ENCODE assay signal across 8 cellular contexts in the genomic region with DNA sequence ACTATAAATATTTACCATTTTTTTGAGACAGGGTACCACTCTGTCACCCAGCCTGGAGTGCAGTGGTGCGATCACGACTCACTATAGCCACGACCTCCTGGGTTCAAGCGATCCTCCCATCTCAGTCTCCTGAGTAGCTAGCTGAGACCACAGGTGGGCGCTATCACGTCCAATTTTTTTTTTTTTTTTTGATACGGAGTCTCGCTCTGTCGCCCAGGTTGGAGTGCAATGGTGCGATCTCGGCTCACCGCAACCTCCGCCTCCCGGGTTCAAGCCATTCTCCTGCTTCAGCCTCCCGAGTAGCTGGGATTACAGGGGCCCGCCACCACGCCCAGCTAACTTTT. TPM values are rescaled to one million over a fixed set of nuclear protein-coding genes. Genes with fewer than 3 reads are reported as not detected.
DNase-seq lines count a peak whose midpoint lies in the region; ATAC-seq and TF ChIP-seq lines count a peak whose summit lies in the region.
"Not testable (repeated sequence)": the region's sequence is repeated elsewhere in the genome, so short reads cannot be mapped to it uniquely, and the experiment has no call there.

No MANE protein-coding gene starts in this region.

- H3K4me3 ChIP-seq in BJ (ENCODE audit: low read depth, low read length) (peak overlapping the region; percentile 99), GM23248 (peak overlapping the region; percentile 81), mesodermal cell (ENCODE audit: extremely low read depth, insufficient read depth, low read length, poor library complexity, severe bottlenecking) (peak overlapping the region; percentile 95)

- peak overlapping the region; percentile 97 for H2AFZ ChIP-seq in GM23248

- peak; percentile 17 for ATAC-seq in esophagus mucosa

- H3K79me2 ChIP-seq in GM23248 (ENCODE audit: insufficient read depth): peaks cover 42% of the 10 kb centered on the region

- not testable (repeated sequence) for H4K20me1 ChIP-seq in GM23248 (ENCODE audit: insufficient read depth)

- H3K27ac ChIP-seq in GM23248: peak overlapping the region; percentile 83
- not testable (repeated sequence) for H3K27ac ChIP-seq in mesodermal cell (ENCODE audit: low read depth, low read length, severe bottlenecking)

- POLR2A ChIA-PET in BJ (lab: Charles Lee): interaction anchor here (0.6 to 1.0 kb wide), 3 partner anchors 15 to 450 kb away, joined by 3 read pairs; partner anchors contain the start of gene TAF11

- H3K4me1 ChIP-seq in GM23248 (ENCODE audit: insufficient read depth); mesodermal cell (ENCODE audit: control insufficient read depth, insufficient read depth, low read length, poor library complexity, severe bottlenecking): not testable (repeated sequence)

- in situ Hi-C loops in GM23248 (cut with MboI): not testable (repeated sequence)

- DNase-seq in BJ (ENCODE audit: low read depth): not testable (repeated sequence)
- DNase-seq in GM23248 (peak; percentile 43), NCI-H1930 (lab: John Stamatoyannopoulos, UW) (peak; percentile 7 to 32), SK-N-DZ (ENCODE audit: low spot score) (peak; percentile 58)
- DNase-seq in activated gamma-delta T cell treated with anti-CD3 and anti-CD28 coated beads, Interleukin-2, amount 50 U/mL, for 16 hours (ENCODE audit: low read depth): peak; percentile 1
- peak; percentile 3 to 17 for DNase-seq in stimulated activated CD4-positive, alpha-beta T cell treated with anti-CD3 and anti-CD28 coated beads, Interleukin-1b, Interleukin-23, amount 100 ng/mL, for 4 hours (ENCODE audit: low read depth in 2 of 2)

- not testable (repeated sequence) for H3K36me3 ChIP-seq in BJ (ENCODE audit: control insufficient read depth, insufficient read depth, low read length); GM23248 (ENCODE audit: low read depth)
- peaks cover 27% of the 10 kb centered on the region for H3K36me3 ChIP-seq in mesodermal cell (ENCODE audit: control insufficient read depth, insufficient read depth, low read length)

- CTCF ChIA-PET in BJ (lab: Yijun Ruan, JAX): not testable (repeated sequence)

- 12 to 18% methylated on average over 11 to 17 of the region's 17 CpGs for WGBS in GM23248 (ENCODE audit: low coverage in 1 of 2, low lambda C conversion rate in 2 of 2, missing lambda C conversion rate in 2 of 2), 2 experiments
- 93 to 95% methylated on average over 12 to 15 of the region's 17 CpGs for WGBS in mesodermal cell (ENCODE audit: insufficient coverage in 2 of 2), 2 experiments

- TF ChIP-seq CTCF in BJ (IDR thresholded peaks at IDR 0.05; ENCODE audit: insufficient read depth, low read depth, low read length): peak; percentile 37

- peak overlapping the region; percentile 95 for H3K9ac ChIP-seq in GM23248

- H3K27me3 ChIP-seq in BJ (ENCODE audit: control insufficient read depth, insufficient read depth, low read length); GM23248 (replicated peaks; ENCODE audit: insufficient read depth): not testable (repeated sequence)

- not testable (repeated sequence) for H3K9me2 ChIP-seq in GM23248 (ENCODE audit: insufficient read depth)

- peak overlapping the region; percentile 83 for H3K4me2 ChIP-seq in GM23248 (ENCODE audit: unreplicated experiment)

- not testable (repeated sequence) for H3K9me3 ChIP-seq in GM23248 (ENCODE audit: low read depth); mesodermal cell (ENCODE audit: control insufficient read depth, low read length)

- not testable (repeated sequence) for H3F3A ChIP-seq in GM23248 (ENCODE audit: insufficient read depth)

RNA-seq across cellular contexts. Expression of gene SNRPC, which starts 0.8 kb away (rescaled TPM):
- polyA plus RNA-seq in BJ (2011; rRNA removed): 138 and 170 TPM in 2 replicates
- 30.8 and 49.0 TPM in 2 replicates for polyA minus RNA-seq in BJ (2011; rRNA and poly(A)+ RNA removed)
- 61.4 and 98.9 TPM in 2 replicates for total RNA-seq in GM23248 (2014; rRNA removed; shearing (Covaris generic))
- 204 and 207 TPM in 2 replicates for polyA plus RNA-seq in GM23248 (2016; fragmentation: Nextera tagmentation; extraction: Ambion mirVana)
- 238 and 251 TPM in 2 replicates for polyA plus RNA-seq in SK-N-DZ (2014; cell fraction: cytosol; rRNA removed)
- polyA plus RNA-seq in SK-N-DZ (2014; cell fraction: nucleus; rRNA removed): 168 and 172 TPM in 2 replicates
- total RNA-seq in esophagus mucosa: 63.4 TPM
- 216 TPM for polyA plus RNA-seq in mesodermal cell (2013, experiment 1 of 2)
- polyA plus RNA-seq in mesodermal cell (2013, experiment 2 of 2): 201 TPM

RNA-seq across cellular contexts. Expression of gene BLTP3A, which starts 35.4 kb away (rescaled TPM):
- polyA plus RNA-seq in BJ (2011; rRNA removed): 15.1 and 18.4 TPM in 2 replicates
- 25.6 and 35.5 TPM in 2 replicates for polyA minus RNA-seq in BJ (2011; rRNA and poly(A)+ RNA removed)
- 4.9 TPM in 2 replicates for total RNA-seq in GM23248 (2014; rRNA removed; shearing (Covaris generic))
- polyA plus RNA-seq in GM23248 (2016; fragmentation: Nextera tagmentation; extraction: Ambion mirVana): 3.1 and 3.2 TPM in 2 replicates
- 9.1 and 10.1 TPM in 2 replicates for polyA plus RNA-seq in SK-N-DZ (2014; cell fraction: cytosol; rRNA removed)
- 4.7 and 8.2 TPM in 2 replicates for polyA plus RNA-seq in SK-N-DZ (2014; cell fraction: nucleus; rRNA removed)
- total RNA-seq in esophagus mucosa: 8.1 TPM
- polyA plus RNA-seq in mesodermal cell (2013, experiment 1 of 2): 12.4 TPM
- polyA plus RNA-seq in mesodermal cell (2013, experiment 2 of 2): 11.5 TPM

RNA-seq across cellular contexts. Expression of gene ILRUN, which starts 59.9 kb away (rescaled TPM):
- polyA plus RNA-seq in BJ (2011; rRNA removed): 37.5 and 50.2 TPM in 2 replicates
- 40.4 and 53.2 TPM in 2 replicates for polyA minus RNA-seq in BJ (2011; rRNA and poly(A)+ RNA removed)
- 32.6 and 41.4 TPM in 2 replicates for total RNA-seq in GM23248 (2014; rRNA removed; shearing (Covaris generic))
- polyA plus RNA-seq in GM23248 (2016; fragmentation: Nextera tagmentation; extraction: Ambion mirVana): 8.4 and 8.5 TPM in 2 replicates
- polyA plus RNA-seq in SK-N-DZ (2014; cell fraction: cytosol; rRNA removed): 17.4 and 21.9 TPM in 2 replicates
- polyA plus RNA-seq in SK-N-DZ (2014; cell fraction: nucleus; rRNA removed): 9.5 and 12.0 TPM in 2 replicates
- total RNA-seq in esophagus mucosa: 49.0 TPM
- 39.3 TPM for polyA plus RNA-seq in mesodermal cell (2013, experiment 1 of 2)
- polyA plus RNA-seq in mesodermal cell (2013, experiment 2 of 2): 35.9 TPM
